ENCODE assay signal across 17 cellular contexts in genomic region chr6:75882734-75883133, GRCh38.
A peak's percentile ranks its signal among the peaks of the same experiment; 100 is the strongest.
DNase-seq lines count a peak whose midpoint lies in the region; FAIRE-seq and TF ChIP-seq lines count a peak whose summit lies in the region.
"Had no signal": no experiment of that assay in that cellular context is flagged by ENCODE, and none has a peak within 500 bp of the region (broad histone marks: within the 10 kb centered on the region; RNA-seq: fewer than 3 reads in every experiment).

No MANE protein-coding gene starts in this region.

- CTCF ChIA-PET in BJ (lab: Yijun Ruan, JAX): interaction anchor here (4.0 kb wide), 1 partner anchor 10 kb away, joined by 22 read pairs; no protein-coding TSS in a partner anchor

- no peaks in the 10 kb centered on the region for H3K9me2 ChIP-seq in MM.1S (replicated peaks; ENCODE audit: insufficient read depth, low read length)

- H3K36me3 ChIP-seq in BJ (ENCODE audit: control insufficient read depth, insufficient read depth, low read length) (no peaks in the 10 kb centered on the region), bronchial epithelial cell (ENCODE audit: control insufficient read depth, insufficient read depth, low read length) (no peaks in the 10 kb centered on the region), MM.1S (replicated peaks; ENCODE audit: insufficient read depth, low read length) (peaks cover 2% of the 10 kb centered on the region; the same call in 1 of the 2 replicates)

- H3K27me3 ChIP-seq in BJ (ENCODE audit: control insufficient read depth, insufficient read depth, low read length) (no peaks in the 10 kb centered on the region), bronchial epithelial cell (ENCODE audit: control insufficient read depth, insufficient read depth, low read length) (no peaks in the 10 kb centered on the region), MM.1S (replicated peaks; ENCODE audit: insufficient read depth, low read length) (no peaks in the 10 kb centered on the region)

- H3K27ac ChIP-seq in MM.1S (ENCODE audit: low read length): no peak overlapping the region

- H4K20me1 ChIP-seq in MM.1S (ENCODE audit: insufficient read depth, low read length): no peaks in the 10 kb centered on the region

- H3K4me1 ChIP-seq in MM.1S (ENCODE audit: low read length): no peaks in the 10 kb centered on the region

- H3K79me2 ChIP-seq in MM.1S (ENCODE audit: low read length): no peaks in the 10 kb centered on the region

- no peak overlapping the region for H2AFZ ChIP-seq in MM.1S (ENCODE audit: low read length)

- TF ChIP-seq CTCF in BJ (IDR thresholded peaks at IDR 0.05; ENCODE audit: insufficient read depth, low read depth, low read length) (no peak), LNCaP clone FGC (IDR thresholded peaks at IDR 0.05; ENCODE audit: control insufficient read depth, extremely low read depth, insufficient read depth) (no peak), bronchial epithelial cell (IDR thresholded peaks at IDR 0.05; ENCODE audit: insufficient read depth, low read length, severe bottlenecking) (no peak), MM.1S (IDR thresholded peaks at IDR 0.05; ENCODE audit: low read length) (no peak)

- no peaks in the 10 kb centered on the region for H3F3A ChIP-seq in MM.1S (ENCODE audit: insufficient read depth, low read length)

- DNase-seq in BJ (ENCODE audit: low read depth) (peak; percentile 9), LNCaP clone FGC (ENCODE audit: low read depth) (peak; percentile 63), bronchial epithelial cell (ENCODE audit: low read depth) (peak; percentile 78), kidney tubule cell (ENCODE audit: low spot score) (peak; percentile 66), MM.1S (no peak), NCI-H2081 (lab: John Stamatoyannopoulos, UW) (no peak), NCI-H146 (lab: John Stamatoyannopoulos, UW) (no peak)
- DNase-seq in NK-92 treated with Interleukin-12 subunit alpha and Interleukin-12 subunit beta, amount 100 ng/mL, for 24 hours (lab: John Stamatoyannopoulos, UW): no peak
- DNase-seq: activated B cell treated with CpG ODN at 0.5 μM for 24 hours; activated T-cell treated with anti-CD3 and anti-CD28 coated beads, Interleukin-2, amount 50 U/mL, for 72 hours; head of caudate nucleus; Karpas-422; NCI-H446 treated with DMSO at 0.1 percent for 48 hours; SHP77 treated with DMSO at 0.1 percent for 48 hours; stimulated activated CD4-positive, alpha-beta T cell treated with anti-CD3 and anti-CD28 coated beads, Interleukin-1b, Interleukin-23, amount 100 ng/mL, for 48 hours; stimulated activated naive B cell treated with anti-CD40 and anti-IgM and Interleukin-4, amounts not matched to agents 10 μg/mL and 1 μg/mL and 100 μg/mL, for 72 hours had no signal

- no peak overlapping the region for H3K9ac ChIP-seq in MM.1S (ENCODE audit: low read length)

- FAIRE-seq in bronchial epithelial cell (lab: Jason Lieb, UNC): no peak

- no peak overlapping the region for H3K4me2 ChIP-seq in MM.1S (ENCODE audit: low read depth, low read length)

- no peaks in the 10 kb centered on the region for H3K9me3 ChIP-seq in MM.1S (replicated peaks; ENCODE audit: insufficient read depth, low read length)

- H3K4me3 ChIP-seq in BJ (ENCODE audit: low read depth, low read length) (no peak overlapping the region), LNCaP clone FGC (ENCODE audit: low read depth, low read length) (no peak overlapping the region), bronchial epithelial cell (ENCODE audit: low read depth, low read length) (no peak overlapping the region), MM.1S (ENCODE audit: low read length) (no peak overlapping the region)
- H3K4me3 ChIP-seq: lung had no signal

- POLR2A ChIA-PET in BJ (lab: Charles Lee): no interaction called here

Comparison
In these comparisons a context has a peak if more than half of its experiments do, and no peak if none do; other contexts are left out.
1. DNase-seq: peak in BJ (single experiment), LNCaP clone FGC (single experiment), bronchial epithelial cell (single experiment) and kidney tubule cell (single experiment); none in MM.1S (single experiment), NCI-H2081 (0 of 2), NCI-H146 (single experiment) and NK-92 treated with Interleukin-12 subunit alpha and Interleukin-12 subunit beta, amount 100 ng/mL, for 24 hours (single experiment).